ENCODE assay signal across 16 cellular contexts in the genomic region with DNA sequence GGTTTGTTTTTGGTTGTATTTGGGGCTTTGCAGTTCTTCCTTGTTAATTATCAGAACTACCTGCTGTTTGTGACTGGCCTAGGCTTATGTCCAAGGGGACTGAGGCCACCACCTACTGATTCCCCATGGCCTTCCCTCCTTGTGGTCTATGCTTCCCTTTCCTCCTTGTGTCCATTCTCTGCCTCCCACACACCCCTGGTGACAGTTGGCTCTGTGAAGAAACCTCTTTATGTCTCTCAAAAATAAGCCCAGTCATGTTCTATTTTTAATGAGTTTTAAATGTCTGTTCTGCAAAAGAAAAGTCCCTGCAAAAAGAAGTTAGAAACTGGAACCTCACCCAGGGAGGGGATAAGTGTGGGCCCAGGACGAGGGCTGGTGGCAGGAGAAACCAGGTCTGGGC.
"Had no signal": no experiment of that assay in that cellular context is flagged by ENCODE, and none has a peak within 500 bp of the region (broad histone marks: within the 10 kb centered on the region; RNA-seq: fewer than 3 reads in every experiment).

No MANE protein-coding gene starts in this region.

- H2AFZ ChIP-seq: parathyroid adenoma had no signal

- H3K27ac ChIP-seq: cardiac muscle cell, esophagus muscularis mucosa, neutrophil, parathyroid adenoma, uterus had no signal

- H3K4me3 ChIP-seq: cardiac muscle cell, esophagus muscularis mucosa, uterus had no signal

- FAIRE-seq: endometrium had no signal

- DNase-seq: activated CD4-positive, alpha-beta T cell treated with anti-CD3 and anti-CD28 coated beads for 1 hour; activated CD4-positive, alpha-beta T cell treated with anti-CD3 and anti-CD28 coated beads, Interleukin-2, amount 50 U/mL, for 48 hours; activated CD8-positive, alpha-beta memory T cell treated with anti-CD3 and anti-CD28 coated beads, Interleukin-2, amount 10 ng/mL, durations not matched to agents 7 days and 5 days; activated naive CD4-positive, alpha-beta T cell treated with anti-CD3 and anti-CD28 coated beads, Interleukin-2, amount 50 U/mL, for 16 hours; activated T-cell treated with anti-CD3 and anti-CD28 coated beads, Interleukin-2, amount 50 U/mL, for 1 hour; islet precursor cell; natural killer cell; stimulated activated CD4-positive, alpha-beta T cell treated with anti-CD3 and anti-CD28 coated beads, Interleukin-12 subunit alpha, Interleukin-12 subunit beta, amount 100 ng/mL, for 4 hours; stimulated activated CD4-positive, alpha-beta T cell treated with anti-CD3 and anti-CD28 coated beads, Interleukin-2, amount 100 ng/mL, for 24 hours; uterus had no signal

- H3K27me3 ChIP-seq: cardiac muscle cell, esophagus muscularis mucosa, neutrophil, uterus had no signal

- H3K4me1 ChIP-seq: parathyroid adenoma had no signal

- H3K9me3 ChIP-seq: esophagus muscularis mucosa, neutrophil, uterus had no signal

- H3K9ac ChIP-seq: parathyroid adenoma had no signal

- H3K36me3 ChIP-seq: cardiac muscle cell, neutrophil, uterus had no signal

- H3K79me2 ChIP-seq: parathyroid adenoma had no signal

- ATAC-seq: activated CD8-positive, alpha-beta memory T cell treated with anti-CD3 and anti-CD28 coated beads, Interleukin-2, amount 10 ng/mL, durations not matched to agents 7 days and 5 days; natural killer cell; stimulated activated effector memory CD8-positive, alpha-beta T cell treated with anti-CD3 and anti-CD28 coated beads, Interleukin-12 subunit alpha, Interleukin-12 subunit beta, amount 100 ng/mL, for 72 hours had no signal
